Comparison of ENCODE assay signal across 13 cellular contexts in the genomic region with DNA sequence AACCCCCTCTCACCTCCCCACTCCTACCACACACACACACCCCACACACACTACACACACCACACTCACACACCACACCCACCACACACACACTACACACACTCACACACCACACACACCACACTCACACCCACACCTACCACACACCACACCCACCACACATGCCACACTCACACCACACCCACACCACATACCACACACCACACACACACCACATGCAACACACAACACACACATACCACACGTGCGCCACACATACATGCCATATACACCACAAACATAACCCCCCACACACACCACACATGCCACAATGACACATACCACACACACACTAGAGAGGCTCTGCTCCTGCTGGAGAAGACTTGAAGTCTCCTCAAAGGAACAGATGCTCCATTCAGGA. TPM values are rescaled to one million over a fixed set of nuclear protein-coding genes. Genes with fewer than 3 reads are reported as not detected.
DNase-seq lines count a peak whose midpoint lies in the region; ATAC-seq and TF ChIP-seq lines count a peak whose summit lies in the region.
"Had no signal": no experiment of that assay in that cellular context is flagged by ENCODE, and none has a peak within 500 bp of the region (broad histone marks: within the 10 kb centered on the region; RNA-seq: fewer than 3 reads in every experiment).

No MANE protein-coding gene starts in this region.

- no peak for TF ChIP-seq CTCF in activated CD8-positive, alpha-beta T cell treated with anti-CD3 and anti-CD28 coated beads for 36 hours (IDR thresholded peaks at IDR 0.05)
- no peak for TF ChIP-seq CTCF in fibroblast of mammary gland (conservative IDR thresholded peaks at IDR 0.05; ENCODE audit: control insufficient read depth, insufficient read depth, low read depth, low read length)

- H3K27me3 Mint-ChIP-seq in activated CD8-positive, alpha-beta T cell treated with anti-CD3 and anti-CD28 coated beads for 36 hours = peaks cover 18% of the 10 kb centered on the region

- intact Hi-C loops in activated CD8-positive, alpha-beta T cell treated with anti-CD3 and anti-CD28 coated beads for 36 hours (cut with micrococcal nuclease) = no loop called here

- DNase-seq in activated T-cell treated with anti-CD3 and anti-CD28 coated beads for 48 hours (ENCODE audit: low read depth) (peak; percentile 42), fibroblast of mammary gland (ENCODE audit: low read depth) (peak; percentile 18), SIG-M5 (lab: John Stamatoyannopoulos, UW) (no peak), NOMO-1 treated with dmso at 0.1 percent for 144 hours (lab: John Stamatoyannopoulos, UW; ENCODE audit: unreplicated experiment) (no peak), superior temporal gyrus (ENCODE audit: extremely low spot score) (no peak)
- DNase-seq in activated T-cell treated with anti-CD3 and anti-CD28 coated beads, Interleukin-2, amount 50 U/mL, for 1 hour = no peak
- DNase-seq in activated CD8-positive, alpha-beta T cell treated with anti-CD3 and anti-CD28 coated beads for 36 hours = peak; percentile 57
- peak; percentile 70 for DNase-seq in stimulated activated CD8-positive, alpha-beta memory T cell treated with anti-CD3 and anti-CD28 coated beads, Interleukin-4, amount 100 ng/mL, for 48 hours
- DNase-seq: COR-L47, head of caudate nucleus, NCI-H1105 had no signal

- peak overlapping the region; percentile 73 for H3K27ac Mint-ChIP-seq in activated CD8-positive, alpha-beta T cell treated with anti-CD3 and anti-CD28 coated beads for 36 hours
- H3K27ac Mint-ChIP-seq: WTC11 had no signal

- H3K4me3 ChIP-seq in fibroblast of mammary gland (ENCODE audit: control insufficient read depth, low read depth, low read length) = no peak overlapping the region
- H3K4me3 ChIP-seq: SJSA1 had no signal

- peaks cover 51% of the 10 kb centered on the region for H3K4me1 Mint-ChIP-seq in activated CD8-positive, alpha-beta T cell treated with anti-CD3 and anti-CD28 coated beads for 36 hours (ENCODE audit: low read depth)

- peak overlapping the region; percentile 53 for H3K4me3 Mint-ChIP-seq in activated CD8-positive, alpha-beta T cell treated with anti-CD3 and anti-CD28 coated beads for 36 hours
- H3K4me3 Mint-ChIP-seq: WTC11 had no signal

- ATAC-seq in activated CD8-positive, alpha-beta T cell treated with anti-CD3 and anti-CD28 coated beads for 36 hours = no peak
- ATAC-seq: WTC11 had no signal

- peaks cover 3% of the 10 kb centered on the region for H3K36me3 Mint-ChIP-seq in activated CD8-positive, alpha-beta T cell treated with anti-CD3 and anti-CD28 coated beads for 36 hours (ENCODE audit: low read depth)

- H3K9me3 Mint-ChIP-seq in activated CD8-positive, alpha-beta T cell treated with anti-CD3 and anti-CD28 coated beads for 36 hours = no peaks in the 10 kb centered on the region
- H3K9me3 Mint-ChIP-seq: WTC11 had no signal

- CTCF ChIA-PET in activated CD8-positive, alpha-beta T cell treated with anti-CD3 and anti-CD28 coated beads for 36 hours (lab: Charles Lee) = interaction anchor here (1.4 kb wide), 1 partner anchor 21 kb away, joined by 7 read pairs; no protein-coding TSS in a partner anchor

- POLR2A ChIA-PET in activated CD8-positive, alpha-beta T cell treated with anti-CD3 and anti-CD28 coated beads for 36 hours (lab: Charles Lee) = interaction anchor here (0.7 kb wide), 1 partner anchor 85 kb away, joined by 3 read pairs; no protein-coding TSS in a partner anchor

RNA-seq across cellular contexts. Expression of a gene that starts 5.9 kb away (rescaled TPM):
- total RNA-seq in activated CD8-positive, alpha-beta T cell treated with anti-CD3 and anti-CD28 coated beads for 36 hours = 1 to 10 TPM; 4.7 to 6.1 TPM

RNA-seq across cellular contexts. Expression of a gene that starts 25.8 kb away (rescaled TPM):
- under 1 TPM; 0.81 to 0.83 TPM for total RNA-seq in activated CD8-positive, alpha-beta T cell treated with anti-CD3 and anti-CD28 coated beads for 36 hours

RNA-seq across cellular contexts. Expression of a gene that starts 56.3 kb away (rescaled TPM):
- total RNA-seq in activated CD8-positive, alpha-beta T cell treated with anti-CD3 and anti-CD28 coated beads for 36 hours = 10 to 100 TPM; 54.7 to 54.8 TPM

Comparison
In these comparisons a context has a peak if more than half of its experiments do, and no peak if none do; other contexts are left out.
1. DNase-seq: peak in activated T-cell treated with anti-CD3 and anti-CD28 coated beads for 48 hours (single experiment), activated CD8-positive, alpha-beta T cell treated with anti-CD3 and anti-CD28 coated beads for 36 hours (single experiment), fibroblast of mammary gland (single experiment) and stimulated activated CD8-positive, alpha-beta memory T cell treated with anti-CD3 and anti-CD28 coated beads, Interleukin-4, amount 100 ng/mL, for 48 hours (single experiment); none in activated T-cell treated with anti-CD3 and anti-CD28 coated beads, Interleukin-2, amount 50 U/mL, for 1 hour (single experiment), SIG-M5 (single experiment), NOMO-1 treated with dmso at 0.1 percent for 144 hours (single experiment) and superior temporal gyrus (single experiment).